In genomic region chr19:42303101-42303464, GRCh38 we compare ENCODE assay signal across 2 cellular contexts.
TF ChIP-seq lines count a peak whose summit lies in the region.

No MANE protein-coding gene starts in this region.

TF ChIP-seq in IMR-90, 13 proteins besides CTCF, POLR2A, EP300 and RAD21:
- TF ChIP-seq USF2 (IDR thresholded peaks at IDR 0.05; ENCODE audit: low read depth, low read length) (no peak), CEBPB (IDR thresholded peaks at IDR 0.05; ENCODE audit: low read depth, low read length) (no peak), BHLHE40 (IDR thresholded peaks at IDR 0.05; ENCODE audit: low read depth, low read length) (no peak), RCOR1 (IDR thresholded peaks at IDR 0.05; ENCODE audit: insufficient replicate concordance, low read length) (no peak), SMC3 (IDR thresholded peaks at IDR 0.05; ENCODE audit: low read depth, low read length) (no peak), FOS (IDR thresholded peaks at IDR 0.05; ENCODE audit: low read depth, low read length) (no peak), RFX5 (IDR thresholded peaks at IDR 0.05; ENCODE audit: low read depth, low read length) (no peak), MXI1 (IDR thresholded peaks at IDR 0.05; ENCODE audit: borderline replicate concordance, low read depth, low read length) (no peak), ELK1 (IDR thresholded peaks at IDR 0.05; ENCODE audit: borderline replicate concordance, low read depth, low read length) (no peak), MAFK (IDR thresholded peaks at IDR 0.05; ENCODE audit: low read depth, low read length) (no peak), CHD1 (IDR thresholded peaks at IDR 0.05; ENCODE audit: low read depth, low read length) (no peak)
TF ChIP-seq in IMR-90: peak in this region for 0.

TF ChIP-seq in K562, 482 proteins besides CTCF, POLR2A, EP300 and RAD21 (continues in another document):
- TF ChIP-seq ZNF592 (IDR thresholded peaks at IDR 0.05) (0 out of 2 replicates have a peak, but pooled peaks have one; percentile 41), MLLT1 (IDR thresholded peaks at IDR 0.05) (0 out of 4 replicates have a peak, but pooled peaks of 1 of the 2 experiments have one; percentile 0), BRCA1 (IDR thresholded peaks at IDR 0.05) (no peak), BRCA1 (CRISPR knock-in tag; IDR thresholded peaks at IDR 0.05) (no peak), ETV5 (CRISPR knock-in tag; IDR thresholded peaks at IDR 0.05; ENCODE audit: low read depth) (no peak), POLR3G (IDR thresholded peaks at IDR 0.05; ENCODE audit: extremely low read depth, insufficient read length, insufficient replicate concordance) (no peak), RB1 (IDR thresholded peaks at IDR 0.05; ENCODE audit: low read depth) (0 out of 2 replicates have a peak, but pooled peaks have one; percentile 8), IRF9 (tag; IDR thresholded peaks at IDR 0.05) (0 out of 2 replicates have a peak, but pooled peaks have one; percentile 4), ZNF197 (CRISPR knock-in tag; IDR thresholded peaks at IDR 0.05; ENCODE audit: low read depth) (0 out of 2 replicates have a peak, but pooled peaks have one; percentile 72), JUND (IDR thresholded peaks at IDR 0.05; ENCODE audit: borderline replicate concordance, low read depth, low read length) (no peak), JUND (tag; IDR thresholded peaks at IDR 0.05; ENCODE audit: borderline replicate concordance, low read depth, low read length) (0 out of 3 replicates have a peak, but pooled peaks have one; percentile 38), ZBTB40 (IDR thresholded peaks at IDR 0.05) (peak; percentile 35; the same call in 1 of the 2 replicates), ZBTB40 (CRISPR knock-in tag; IDR thresholded peaks at IDR 0.05) (no peak), MYC (IDR thresholded peaks at IDR 0.05; ENCODE audit: low read depth, low read length) (no peak), MYC (CRISPR knock-in tag; IDR thresholded peaks at IDR 0.05; ENCODE audit: borderline replicate concordance, low read depth) (0 out of 2 replicates have a peak, but pooled peaks have one; percentile 23), CHD7 (IDR thresholded peaks at IDR 0.05; ENCODE audit: low read depth, low read length) (no peak), HDAC2 (IDR thresholded peaks at IDR 0.05) (peak; percentile 21; the same call in 1 of the 2 replicates)
